ENCODE assay signal across 6 cellular contexts in the genomic region with DNA sequence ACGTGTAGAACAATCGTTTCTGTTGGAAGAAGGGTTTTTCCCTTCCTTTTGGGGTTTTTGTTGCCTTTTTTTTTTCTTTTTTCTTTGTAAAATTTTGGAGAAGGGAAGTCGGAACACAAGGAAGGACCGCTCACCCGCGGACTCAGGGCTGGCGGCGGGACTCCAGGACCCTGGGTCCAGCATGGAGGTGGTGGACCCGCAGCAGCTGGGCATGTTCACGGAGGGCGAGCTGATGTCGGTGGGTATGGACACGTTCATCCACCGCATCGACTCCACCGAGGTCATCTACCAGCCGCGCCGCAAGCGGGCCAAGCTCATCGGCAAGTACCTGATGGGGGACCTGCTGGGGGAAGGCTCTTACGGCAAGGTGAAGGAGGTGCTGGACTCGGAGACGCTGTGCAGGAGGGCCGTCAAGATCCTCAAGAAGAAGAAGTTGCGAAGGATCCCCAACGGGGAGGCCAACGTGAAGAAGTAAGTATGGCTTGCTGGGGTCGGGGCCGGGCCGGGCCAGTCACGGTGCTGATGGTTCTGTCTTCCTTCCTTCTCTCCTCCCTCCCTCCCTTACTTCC. TPM values are rescaled to one million over a fixed set of nuclear protein-coding genes. Genes with fewer than 3 reads are reported as not detected.
DNase-seq lines count a peak whose midpoint lies in the region; ATAC-seq and TF ChIP-seq lines count a peak whose summit lies in the region.

No MANE protein-coding gene starts in this region.

- H3K4me3 ChIP-seq in ectodermal cell (ENCODE audit: insufficient read depth, low read depth, low read length) (peak overlapping the region; percentile 72), psoas muscle (peak overlapping the region; percentile 92)

- DNase-seq in activated effector memory CD4-positive, alpha-beta T cell treated with anti-CD3 and anti-CD28 coated beads, Interleukin-2, amount 50 U/mL, for 16 hours = peak; percentile 75
- no peak for DNase-seq in activated effector memory CD4-positive, alpha-beta T cell treated with Interleukin-2 at 50 U/mL for 16 hours
- no peak for DNase-seq in psoas muscle
- DNase-seq in DMS79 treated with DMSO at 0.1 percent for 48 hours (lab: John Stamatoyannopoulos, UW) = no peak
- no peak for DNase-seq in cortex of kidney (lab: John Stamatoyannopoulos, UW)

- WGBS in ectodermal cell, 2 experiments = 6 to 10% methylated on average over 32 of the region's 32 CpGs
- WGBS in psoas muscle, 3 donors = 2 to 6% (median 3%) methylated on average over 32 of the region's 32 CpGs

- intact Hi-C loops in psoas muscle (cut with DNase I) = no loop called here

- no peak for ATAC-seq in psoas muscle

- H3K27ac ChIP-seq in ectodermal cell (ENCODE audit: insufficient read depth, low read depth, low read length, poor library complexity, severe bottlenecking) (no peak overlapping the region), psoas muscle (peak overlapping the region; percentile 99)

- H3K4me1 ChIP-seq in ectodermal cell (ENCODE audit: control insufficient read depth, insufficient read depth, low read length) = peaks cover 11% of the 10 kb centered on the region
- H3K4me1 ChIP-seq in psoas muscle = peaks cover 44% of the 10 kb centered on the region

- H3K36me3 ChIP-seq in ectodermal cell (ENCODE audit: control insufficient read depth, insufficient read depth, low read length) = no peaks in the 10 kb centered on the region
- H3K36me3 ChIP-seq in psoas muscle (ENCODE audit: insufficient read depth in 1 of 2, low read depth in 1 of 2) = peaks cover 0 to 3% of the 10 kb centered on the region in 2 donors

- H3K9me3 ChIP-seq in ectodermal cell (ENCODE audit: control insufficient read depth, low read length) (no peaks in the 10 kb centered on the region), psoas muscle (no peaks in the 10 kb centered on the region)

- no peak for TF ChIP-seq CTCF in psoas muscle (IDR thresholded peaks at IDR 0.05)

- H3K27me3 ChIP-seq in ectodermal cell (ENCODE audit: control insufficient read depth, insufficient read depth, low read length, poor library complexity, severe bottlenecking) (peaks cover 7% of the 10 kb centered on the region), psoas muscle (ENCODE audit: insufficient read depth in 3 of 3, low read length in 2 of 3) (no peaks in the 10 kb centered on the region)

RNA-seq across cellular contexts. Expression of gene STK11, which starts 1.2 kb away (rescaled TPM):
- 54.2 TPM for polyA plus RNA-seq in ectodermal cell (2013, experiment 1 of 4)
- 48.7 TPM for polyA plus RNA-seq in ectodermal cell (2013, experiment 2 of 4)
- polyA plus RNA-seq in ectodermal cell (2013, experiment 3 of 4) = 44.6 TPM
- polyA plus RNA-seq in ectodermal cell (2013, experiment 4 of 4) = 46.4 TPM
- 10 to 100 TPM; 83.5 to 95.0 (median 88.3) TPM for total RNA-seq in psoas muscle
- 100 to 1,000 TPM in 1 of 3 donors, 10 to 100 TPM in 2; 64.9 to 133 (median 83.4) TPM for polyA plus RNA-seq in psoas muscle

RNA-seq across cellular contexts. Expression of gene CBARP, which starts 31.0 kb away (rescaled TPM):
- polyA plus RNA-seq in ectodermal cell (2013, experiment 1 of 4) = 19.8 TPM
- 16.0 TPM for polyA plus RNA-seq in ectodermal cell (2013, experiment 2 of 4)
- polyA plus RNA-seq in ectodermal cell (2013, experiment 3 of 4) = 20.8 TPM
- 21.1 TPM for polyA plus RNA-seq in ectodermal cell (2013, experiment 4 of 4)
- 1 to 10 TPM in 2 of 4 donors, under 1 TPM in 2; 0.41 to 4.0 (median 1.5) TPM for total RNA-seq in psoas muscle
- 10 to 100 TPM in 1 of 3 donors, under 1 TPM in 2; 0.75 to 19.0 (median 0.88) TPM for polyA plus RNA-seq in psoas muscle

RNA-seq across cellular contexts. Expression of gene SBNO2, which starts 32.7 kb away (rescaled TPM):
- 21.0 TPM for polyA plus RNA-seq in ectodermal cell (2013, experiment 1 of 4)
- 19.6 TPM for polyA plus RNA-seq in ectodermal cell (2013, experiment 2 of 4)
- 14.0 TPM for polyA plus RNA-seq in ectodermal cell (2013, experiment 3 of 4)
- polyA plus RNA-seq in ectodermal cell (2013, experiment 4 of 4) = 16.5 TPM
- 100 to 1,000 TPM in 1 of 4 donors, 10 to 100 TPM in 3; 20.9 to 138 (median 76.9) TPM for total RNA-seq in psoas muscle
- polyA plus RNA-seq in psoas muscle = 10 to 100 TPM; 18.5 to 47.2 (median 20.2) TPM

RNA-seq across cellular contexts. Expression of gene ATP5F1D, which starts 34.7 kb away (rescaled TPM):
- polyA plus RNA-seq in ectodermal cell (2013, experiment 1 of 4) = 126 TPM
- 105 TPM for polyA plus RNA-seq in ectodermal cell (2013, experiment 2 of 4)
- 117 TPM for polyA plus RNA-seq in ectodermal cell (2013, experiment 3 of 4)
- polyA plus RNA-seq in ectodermal cell (2013, experiment 4 of 4) = 124 TPM
- 100 to 1,000 TPM; 362 to 759 (median 472) TPM for total RNA-seq in psoas muscle
- 100 to 1,000 TPM; 310 to 858 (median 690) TPM for polyA plus RNA-seq in psoas muscle

RNA-seq across cellular contexts. Expression of gene MIDN, which starts 41.6 kb away (rescaled TPM):
- 155 TPM for polyA plus RNA-seq in ectodermal cell (2013, experiment 1 of 4)
- 178 TPM for polyA plus RNA-seq in ectodermal cell (2013, experiment 2 of 4)
- polyA plus RNA-seq in ectodermal cell (2013, experiment 3 of 4) = 116 TPM
- 120 TPM for polyA plus RNA-seq in ectodermal cell (2013, experiment 4 of 4)
- 100 to 1,000 TPM in 3 of 4 donors, 10 to 100 TPM in 1; 84.7 to 331 (median 217) TPM for total RNA-seq in psoas muscle
- 100 to 1,000 TPM in 1 of 3 donors, 10 to 100 TPM in 2; 29.2 to 147 (median 36.4) TPM for polyA plus RNA-seq in psoas muscle
